Comparison of ENCODE assay signal across 14 cellular contexts in the genomic region with DNA sequence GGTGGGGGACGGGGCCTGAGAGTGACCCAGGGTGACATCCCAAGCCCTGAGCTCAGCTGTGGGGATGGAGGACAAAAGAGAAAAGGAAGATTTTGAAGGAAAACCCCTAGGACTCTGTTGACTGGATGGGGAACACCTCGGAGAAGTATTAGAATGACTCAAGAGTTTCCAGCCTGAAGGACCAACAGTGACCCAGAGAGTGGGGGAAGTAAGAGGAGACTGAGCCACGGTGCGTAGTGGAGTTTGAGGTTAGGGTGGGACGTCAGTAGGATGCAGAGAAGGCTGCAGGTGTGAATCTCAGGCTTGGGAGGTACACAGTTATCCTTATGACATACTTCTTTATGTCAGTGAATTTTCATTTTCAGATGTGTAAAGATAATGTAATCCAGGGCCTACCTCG.
DNase-seq lines count a peak whose midpoint lies in the region; ATAC-seq and TF ChIP-seq lines count a peak whose summit lies in the region.
"Had no signal": no experiment of that assay in that cellular context is flagged by ENCODE, and none has a peak within 500 bp of the region (broad histone marks: within the 10 kb centered on the region; RNA-seq: fewer than 3 reads in every experiment).

No MANE protein-coding gene starts in this region.

- ATAC-seq in GM18870 (IDR thresholded peaks at IDR 0.05; ENCODE audit: unreplicated experiment) = peak; percentile 48
- ATAC-seq in activated CD8-positive, alpha-beta T cell treated with anti-CD3 and anti-CD28 coated beads for 36 hours = peak; percentile 59
- ATAC-seq in mucosa of descending colon = peak; percentile 22

- no peaks in the 10 kb centered on the region for H3K9me3 ChIP-seq in BLaER1
- no peaks in the 10 kb centered on the region for H3K9me3 ChIP-seq in mucosa of descending colon
- H3K9me3 ChIP-seq: ovary had no signal

- H3K9ac ChIP-seq in BLaER1 = no peak overlapping the region

- H3K4me2 ChIP-seq in BLaER1 = no peak overlapping the region

- peaks cover 57% of the 10 kb centered on the region for H3K36me3 Mint-ChIP-seq in activated CD8-positive, alpha-beta T cell treated with anti-CD3 and anti-CD28 coated beads for 36 hours (ENCODE audit: low read depth)

- H3K27me3 Mint-ChIP-seq in activated CD8-positive, alpha-beta T cell treated with anti-CD3 and anti-CD28 coated beads for 36 hours = no peaks in the 10 kb centered on the region

- peaks cover 92% of the 10 kb centered on the region for H4K20me1 ChIP-seq in BLaER1

- POLR2A ChIA-PET in activated CD8-positive, alpha-beta T cell treated with anti-CD3 and anti-CD28 coated beads for 36 hours (lab: Charles Lee) = interaction anchor here (0.6 to 1.1 kb wide), 3 partner anchors 13 to 306 kb away, joined by 3 to 4 read pairs (median 3); no protein-coding TSS in a partner anchor

- H3K4me3 ChIP-seq in BLaER1 (no peak overlapping the region), mucosa of descending colon (no peak overlapping the region)
- H3K4me3 ChIP-seq: ovary had no signal

- no peak for TF ChIP-seq CTCF in activated CD8-positive, alpha-beta T cell treated with anti-CD3 and anti-CD28 coated beads for 36 hours (IDR thresholded peaks at IDR 0.05)
- no peak for TF ChIP-seq CTCF in mucosa of descending colon (IDR thresholded peaks at IDR 0.05)

- H3K4me1 Mint-ChIP-seq in activated CD8-positive, alpha-beta T cell treated with anti-CD3 and anti-CD28 coated beads for 36 hours (ENCODE audit: low read depth) = peaks cover 95% of the 10 kb centered on the region

- intact Hi-C loops in activated CD8-positive, alpha-beta T cell treated with anti-CD3 and anti-CD28 coated beads for 36 hours (cut with micrococcal nuclease) = no loop called here
- intact Hi-C loops in mucosa of descending colon (cut with DNase I, micrococcal nuclease) = no loop called here

- peak overlapping the region; percentile 22; the same call in 1 of the 2 replicates for H3K27ac ChIP-seq in BLaER1
- H3K27ac ChIP-seq: ovary had no signal

- CTCF ChIA-PET in activated CD8-positive, alpha-beta T cell treated with anti-CD3 and anti-CD28 coated beads for 36 hours (lab: Charles Lee) = no interaction called here

- H3K27ac Mint-ChIP-seq in activated CD8-positive, alpha-beta T cell treated with anti-CD3 and anti-CD28 coated beads for 36 hours = peak overlapping the region; percentile 92
- H3K27ac Mint-ChIP-seq: T-helper 1 cell treated with Interleukin-12 subunit alpha and Interleukin-12 subunit beta and Interleukin-4 antibody, amounts not matched to agents 30 μg/mL and 1 μg/mL, for 36 hours had no signal

- peak overlapping the region; percentile 37 for H3K4me3 Mint-ChIP-seq in activated CD8-positive, alpha-beta T cell treated with anti-CD3 and anti-CD28 coated beads for 36 hours
- H3K4me3 Mint-ChIP-seq: T-helper 1 cell treated with Interleukin-12 subunit alpha and Interleukin-12 subunit beta and Interleukin-4 antibody, amounts not matched to agents 30 μg/mL and 1 μg/mL, for 36 hours had no signal

- H3K27me3 ChIP-seq in BLaER1 = no peaks in the 10 kb centered on the region
- H3K27me3 ChIP-seq: ovary had no signal

- peaks cover 74% of the 10 kb centered on the region for H3K36me3 ChIP-seq in BLaER1
- H3K36me3 ChIP-seq in mucosa of descending colon (ENCODE audit: low read depth) = no peaks in the 10 kb centered on the region
- H3K36me3 ChIP-seq: ovary had no signal

- peak; percentile 49 for DNase-seq in activated CD8-positive, alpha-beta T cell treated with anti-CD3 and anti-CD28 coated beads for 36 hours
- DNase-seq in mucosa of descending colon (no peak), T-helper 9 cell (no peak), hippocampal formation (lab: John Stamatoyannopoulos, UW) (no peak), NCI-H1436 treated with DMSO at 0.1 percent for 48 hours (lab: John Stamatoyannopoulos, UW) (no peak)
- DNase-seq in activated CD4-positive, CD25-positive, alpha-beta regulatory T cell (lab: John Stamatoyannopoulos, UW) = no peak
- DNase-seq: cerebellar nuclear complex, islet precursor cell, mesendoderm, ovary, small intestine had no signal

- peaks cover 16% of the 10 kb centered on the region for H3K4me1 ChIP-seq in BLaER1
- peaks cover 5% of the 10 kb centered on the region for H3K4me1 ChIP-seq in mucosa of descending colon (ENCODE audit: low read depth)

- no peaks in the 10 kb centered on the region for H3K9me3 Mint-ChIP-seq in activated CD8-positive, alpha-beta T cell treated with anti-CD3 and anti-CD28 coated beads for 36 hours
- H3K9me3 Mint-ChIP-seq: T-helper 1 cell treated with Interleukin-12 subunit alpha and Interleukin-12 subunit beta and Interleukin-4 antibody, amounts not matched to agents 30 μg/mL and 1 μg/mL, for 36 hours had no signal
